ENCODE assay signal across 1 cellular context in genomic region chr3:186552408-186553031, GRCh38.
TF ChIP-seq lines count a peak whose summit lies in the region.

No MANE protein-coding gene starts in this region.

TF ChIP-seq in HepG2, 621 proteins besides CTCF, POLR2A, EP300 and RAD21 (continued from another document):
- peak; percentile 74 for TF ChIP-seq FOXA3 (CRISPR knock-in tag; IDR thresholded peaks at IDR 0.05)
- TF ChIP-seq ZNF574 (CRISPR knock-in tag; IDR thresholded peaks at IDR 0.05) = no peak
- no peak for TF ChIP-seq ZNF253 (CRISPR knock-in tag; IDR thresholded peaks at IDR 0.05; ENCODE audit: borderline replicate concordance)
- peak; percentile 76; the same call in 1 of the 2 replicates for TF ChIP-seq ZNF644 (CRISPR knock-in tag; IDR thresholded peaks at IDR 0.05; ENCODE audit: low read depth)
- TF ChIP-seq, protein P1, sequence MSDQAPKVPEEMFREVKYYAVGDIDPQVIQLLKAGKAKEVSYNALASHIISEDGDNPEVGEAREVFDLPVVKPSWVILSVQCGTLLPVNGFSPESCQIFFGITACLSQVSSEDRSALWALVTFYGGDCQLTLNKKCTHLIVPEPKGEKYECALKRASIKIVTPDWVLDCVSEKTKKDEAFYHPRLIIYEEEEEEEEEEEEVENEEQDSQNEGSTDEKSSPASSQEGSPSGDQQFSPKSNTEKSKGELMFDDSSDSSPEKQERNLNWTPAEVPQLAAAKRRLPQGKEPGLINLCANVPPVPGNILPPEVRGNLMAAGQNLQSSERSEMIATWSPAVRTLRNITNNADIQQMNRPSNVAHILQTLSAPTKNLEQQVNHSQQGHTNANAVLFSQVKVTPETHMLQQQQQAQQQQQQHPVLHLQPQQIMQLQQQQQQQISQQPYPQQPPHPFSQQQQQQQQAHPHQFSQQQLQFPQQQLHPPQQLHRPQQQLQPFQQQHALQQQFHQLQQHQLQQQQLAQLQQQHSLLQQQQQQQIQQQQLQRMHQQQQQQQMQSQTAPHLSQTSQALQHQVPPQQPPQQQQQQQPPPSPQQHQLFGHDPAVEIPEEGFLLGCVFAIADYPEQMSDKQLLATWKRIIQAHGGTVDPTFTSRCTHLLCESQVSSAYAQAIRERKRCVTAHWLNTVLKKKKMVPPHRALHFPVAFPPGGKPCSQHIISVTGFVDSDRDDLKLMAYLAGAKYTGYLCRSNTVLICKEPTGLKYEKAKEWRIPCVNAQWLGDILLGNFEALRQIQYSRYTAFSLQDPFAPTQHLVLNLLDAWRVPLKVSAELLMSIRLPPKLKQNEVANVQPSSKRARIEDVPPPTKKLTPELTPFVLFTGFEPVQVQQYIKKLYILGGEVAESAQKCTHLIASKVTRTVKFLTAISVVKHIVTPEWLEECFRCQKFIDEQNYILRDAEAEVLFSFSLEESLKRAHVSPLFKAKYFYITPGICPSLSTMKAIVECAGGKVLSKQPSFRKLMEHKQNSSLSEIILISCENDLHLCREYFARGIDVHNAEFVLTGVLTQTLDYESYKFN (CRISPR knock-in tag; conservative IDR thresholded peaks at IDR 0.05) = peak; percentile 62
- TF ChIP-seq, protein P2, sequence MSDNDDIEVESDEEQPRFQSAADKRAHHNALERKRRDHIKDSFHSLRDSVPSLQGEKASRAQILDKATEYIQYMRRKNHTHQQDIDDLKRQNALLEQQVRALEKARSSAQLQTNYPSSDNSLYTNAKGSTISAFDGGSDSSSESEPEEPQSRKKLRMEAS (IDR thresholded peaks at IDR 0.05) = peak; percentile 17; the same call in 1 of the 2 replicates
- no peak for TF ChIP-seq ZNF891 (CRISPR knock-in tag; IDR thresholded peaks at IDR 0.05)
- 0 out of 2 replicates have a peak, but pooled peaks have one; percentile 55 for TF ChIP-seq ELF1 (CRISPR knock-in tag; IDR thresholded peaks at IDR 0.05)
- TF ChIP-seq RXRB (CRISPR knock-in tag; IDR thresholded peaks at IDR 0.05; ENCODE audit: borderline replicate concordance) = 0 out of 2 replicates have a peak, but pooled peaks have one; percentile 30
- TF ChIP-seq ZNF740 (CRISPR knock-in tag; IDR thresholded peaks at IDR 0.05) = no peak
- no peak for TF ChIP-seq GABPB1 (CRISPR knock-in tag; IDR thresholded peaks at IDR 0.05)
- TF ChIP-seq, protein P3, sequence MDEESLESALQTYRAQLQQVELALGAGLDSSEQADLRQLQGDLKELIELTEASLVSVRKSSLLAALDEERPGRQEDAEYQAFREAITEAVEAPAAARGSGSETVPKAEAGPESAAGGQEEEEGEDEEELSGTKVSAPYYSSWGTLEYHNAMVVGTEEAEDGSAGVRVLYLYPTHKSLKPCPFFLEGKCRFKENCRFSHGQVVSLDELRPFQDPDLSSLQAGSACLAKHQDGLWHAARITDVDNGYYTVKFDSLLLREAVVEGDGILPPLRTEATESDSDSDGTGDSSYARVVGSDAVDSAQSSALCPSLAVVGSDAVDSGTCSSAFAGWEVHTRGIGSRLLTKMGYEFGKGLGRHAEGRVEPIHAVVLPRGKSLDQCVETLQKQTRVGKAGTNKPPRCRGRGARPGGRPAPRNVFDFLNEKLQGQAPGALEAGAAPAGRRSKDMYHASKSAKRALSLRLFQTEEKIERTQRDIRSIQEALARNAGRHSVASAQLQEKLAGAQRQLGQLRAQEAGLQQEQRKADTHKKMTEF (CRISPR knock-in tag; IDR thresholded peaks at IDR 0.05) = peak; percentile 49; the same call in 1 of the 2 replicates
TF ChIP-seq in HepG2: peak in this region for 40.
